Comparison of ENCODE assay signal across 16 cellular contexts in genomic region chr11:123218451-123218850, GRCh38. TPM values are rescaled to one million over a fixed set of nuclear protein-coding genes. Genes with fewer than 3 reads are reported as not detected.
DNase-seq lines count a peak whose midpoint lies in the region; ATAC-seq and TF ChIP-seq lines count a peak whose summit lies in the region.
"Had no signal": no experiment of that assay in that cellular context is flagged by ENCODE, and none has a peak within 500 bp of the region (broad histone marks: within the 10 kb centered on the region; RNA-seq: fewer than 3 reads in every experiment).

No MANE protein-coding gene starts in this region.

- H3K14ac ChIP-seq in mesenchymal stem cell (ENCODE audit: low read length in 2 of 2) = no peak overlapping the region

- H3K9ac ChIP-seq in HUES6 (ENCODE audit: low read length) = no peak overlapping the region
- H3K9ac ChIP-seq in mesenchymal stem cell (ENCODE audit: low read length) = peak overlapping the region; percentile 7

- H3K4me3 ChIP-seq in HUES6 (ENCODE audit: low read depth, low read length) (peak overlapping the region; percentile 7; the same call in 1 of the 2 replicates), body of pancreas (no peak overlapping the region), mesenchymal stem cell (ENCODE audit: insufficient read depth in 1 of 2, low read depth in 1 of 2, low read length in 2 of 2) (no peak overlapping the region), lower leg skin (ENCODE audit: low read depth, poor library complexity, severe bottlenecking) (no peak overlapping the region)
- H3K4me3 ChIP-seq: skin epidermis had no signal

- H3K36me3 ChIP-seq in HUES6 (ENCODE audit: control insufficient read depth, insufficient read depth, low read length) = no peaks in the 10 kb centered on the region
- H3K36me3 ChIP-seq in body of pancreas (replicated peaks in 1 of 2; ENCODE audit: insufficient read depth in 1 of 2, low read depth in 2 of 2) = no peaks in the 10 kb centered on the region
- H3K36me3 ChIP-seq in mesenchymal stem cell (ENCODE audit: control insufficient read depth in 1 of 2, insufficient read depth in 2 of 2, low read depth in 1 of 2, low read length in 2 of 2) = no peaks in the 10 kb centered on the region

- no peak overlapping the region for H2AK5ac ChIP-seq in mesenchymal stem cell (ENCODE audit: low read length, severe bottlenecking)

- no peak overlapping the region for H2BK5ac ChIP-seq in mesenchymal stem cell (ENCODE audit: low read depth, low read length, poor library complexity, severe bottlenecking)

- no peaks in the 10 kb centered on the region for H3K27me3 ChIP-seq in HUES6 (ENCODE audit: control insufficient read depth, insufficient read depth, low read length)
- H3K27me3 ChIP-seq in body of pancreas = peaks cover 0 to 7% of the 10 kb centered on the region in 2 donors
- H3K27me3 ChIP-seq in mesenchymal stem cell (ENCODE audit: control insufficient read depth in 1 of 2, insufficient read depth in 1 of 2, low read length in 2 of 2) = no peaks in the 10 kb centered on the region

- no peak overlapping the region for H3K18ac ChIP-seq in mesenchymal stem cell (ENCODE audit: low read depth in 1 of 2, low read length in 2 of 2)

- no peak for TF ChIP-seq POLR2A in body of pancreas (IDR thresholded peaks at IDR 0.05)
- no peak for TF ChIP-seq POLR2A in lower leg skin (IDR thresholded peaks at IDR 0.05)

- no peak overlapping the region for H2BK15ac ChIP-seq in mesenchymal stem cell (ENCODE audit: low read depth, poor library complexity, severe bottlenecking)

- intact Hi-C loops in body of pancreas (cut with DNase I) = no loop called here
- intact Hi-C loops in lower leg skin (cut with DNase I; ENCODE audit: low total_unique reads) = no loop called here

- ATAC-seq in body of pancreas = no peak
- ATAC-seq in GM19452 (IDR thresholded peaks at IDR 0.05; ENCODE audit: unreplicated experiment) = no peak

- no peak for TF ChIP-seq CTCF in body of pancreas (IDR thresholded peaks at IDR 0.05)
- TF ChIP-seq CTCF in lower leg skin (IDR thresholded peaks at IDR 0.05) = no peak

- no peak overlapping the region for H3K4ac ChIP-seq in mesenchymal stem cell (ENCODE audit: low read depth in 1 of 2, low read length in 2 of 2)

- no peak overlapping the region for H3K23ac ChIP-seq in mesenchymal stem cell (ENCODE audit: low read length in 2 of 2)

- H3K4me2 ChIP-seq in mesenchymal stem cell (ENCODE audit: low read length, poor library complexity, severe bottlenecking) = no peak overlapping the region

- WGBS in body of pancreas, 2 donors = 59 to 63% methylated on average over 5 of the region's 5 CpGs
- WGBS in mesenchymal stem cell = 60% methylated on average over 5 of the region's 5 CpGs
- WGBS in lower leg skin, 2 donors = 80 to 84% methylated on average over 5 of the region's 5 CpGs

- H4K8ac ChIP-seq in mesenchymal stem cell (ENCODE audit: low read length) = no peak overlapping the region

- DNase-seq in A172 (ENCODE audit: low spot score) (peak; percentile 51), body of pancreas (no peak), mesenchymal stem cell (no peak), NCI-H2227 treated with DMSO at 0.1 percent for 48 hours (lab: John Stamatoyannopoulos, UW) (no peak), lower leg skin (ENCODE audit: low spot score in 2 of 2) (no peak), NK-92 (lab: John Stamatoyannopoulos, UW; ENCODE audit: unreplicated experiment) (no peak)
- DNase-seq: activated CD4-positive, alpha-beta memory T cell treated with anti-CD3 and anti-CD28 coated beads, Interleukin-2, amount 10 ng/mL, durations not matched to agents 7 days and 5 days; activated effector memory CD4-positive, alpha-beta T cell treated with anti-CD3 and anti-CD28 coated beads, Interleukin-2, amount 50 U/mL, for 16 hours; effector CD4-positive, alpha-beta T cell; foreskin melanocyte; NCI-H187; SHP77 had no signal

- H2BK120ac ChIP-seq in mesenchymal stem cell (ENCODE audit: low read depth, low read length) = no peak overlapping the region

- no peak overlapping the region for H2AFZ ChIP-seq in mesenchymal stem cell (ENCODE audit: low read depth, low read length)

- peaks cover 23% of the 10 kb centered on the region for H3K4me1 ChIP-seq in HUES6 (ENCODE audit: control insufficient read depth, insufficient read depth, low read length)
- peaks cover 14% of the 10 kb centered on the region for H3K4me1 ChIP-seq in body of pancreas
- peaks cover 6% of the 10 kb centered on the region for H3K4me1 ChIP-seq in mesenchymal stem cell (ENCODE audit: control insufficient read depth, insufficient read depth, low read depth, low read length)

- no peak overlapping the region for H4K91ac ChIP-seq in mesenchymal stem cell (ENCODE audit: low read length)

- H3K27ac ChIP-seq in HUES6 (ENCODE audit: low read depth, low read length) = peak overlapping the region; percentile 80; the same call in 1 of the 2 replicates
- peak overlapping the region in 3 of 4 donors; percentile 0 to 34 (median 24) for H3K27ac ChIP-seq in body of pancreas
- peak overlapping the region; percentile 99 for H3K27ac ChIP-seq in mesenchymal stem cell (ENCODE audit: low read length, poor library complexity, severe bottlenecking)
- H3K27ac ChIP-seq: 22Rv1, skin epidermis had no signal

- no peaks in the 10 kb centered on the region for H3K79me1 ChIP-seq in mesenchymal stem cell (replicated peaks; ENCODE audit: low read length, poor library complexity, severe bottlenecking)

- H2BK12ac ChIP-seq in mesenchymal stem cell (ENCODE audit: low read length in 2 of 2) = no peak overlapping the region

- peaks cover 11% of the 10 kb centered on the region; the same call in 1 of the 2 replicates for H3K9me3 ChIP-seq in HUES6 (ENCODE audit: control insufficient read depth, insufficient read depth, low read depth, low read length)
- H3K9me3 ChIP-seq in body of pancreas = no peaks in the 10 kb centered on the region
- H3K9me3 ChIP-seq in mesenchymal stem cell (ENCODE audit: control insufficient read depth, low read length) = peaks cover 9% of the 10 kb centered on the region

RNA-seq across cellular contexts. Expression of gene CLMP, which starts 23.4 kb away (rescaled TPM):
- 4.7 and 9.7 TPM in 2 replicates for total RNA-seq in A172 (2014; rRNA removed; shearing (Covaris generic))
- total RNA-seq in body of pancreas = 10 to 100 TPM; 10.1 to 22.1 TPM
- polyA plus RNA-seq in mesenchymal stem cell (2013, experiment 1 of 2) = 46.5 TPM
- 48.1 TPM for polyA plus RNA-seq in mesenchymal stem cell (2013, experiment 2 of 2)
- total RNA-seq in lower leg skin = 10 to 100 TPM in 3 of 4 donors, 1 to 10 TPM in 1; 7.6 to 27.0 (median 17.7) TPM

Comparison
In these comparisons a context has a peak if more than half of its experiments do, and no peak if none do; other contexts are left out.
1. H3K27ac ChIP-seq: peak in every context shown above with its lines; median percentile 99 in mesenchymal stem cell; 80 in HUES6; 24 in body of pancreas.